In the genomic region with DNA sequence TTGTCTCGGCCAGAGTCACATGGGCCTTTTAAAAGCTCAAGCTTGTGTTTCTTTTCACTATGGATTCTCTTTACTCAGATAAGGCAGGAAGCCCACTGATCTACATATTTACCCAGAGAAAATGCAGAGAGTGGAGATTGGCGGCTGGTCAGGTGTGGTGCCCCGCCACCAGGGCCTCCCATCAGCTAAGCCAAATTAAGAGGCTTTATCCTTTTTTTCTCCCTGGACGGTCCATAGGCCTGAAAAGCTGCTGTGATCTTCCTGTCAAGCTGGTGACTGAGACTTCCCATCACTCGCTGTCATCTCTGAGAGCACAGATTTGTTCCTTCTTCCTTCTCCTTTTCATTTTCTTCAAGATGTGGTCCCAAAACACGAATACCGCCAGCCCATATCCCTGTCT, we compare ENCODE assay signal across 8 cellular contexts. TPM values are rescaled to one million over a fixed set of nuclear protein-coding genes. Genes with fewer than 3 reads are reported as not detected.
DNase-seq lines count a peak whose midpoint lies in the region; ATAC-seq, FAIRE-seq and TF ChIP-seq lines count a peak whose summit lies in the region.

No MANE protein-coding gene starts in this region.

- H3K36me3 Mint-ChIP-seq in activated naive CD4-positive, alpha-beta T cell treated with anti-CD3 and anti-CD28 coated beads, Interleukin-2, amount 50 U/mL, for 24 hours: peaks cover 32% of the 10 kb centered on the region
- H3K36me3 Mint-ChIP-seq in memory B cell: peaks cover 19% of the 10 kb centered on the region

- H3K27ac ChIP-seq in adrenal gland: peak overlapping the region in 3 of 5 donors; percentile 49 to 95 (median 86)
- no peak overlapping the region for H3K27ac ChIP-seq in urinary bladder (ENCODE audit: low read depth)

- H3K9me3 Mint-ChIP-seq in activated naive CD4-positive, alpha-beta T cell treated with anti-CD3 and anti-CD28 coated beads, Interleukin-2, amount 50 U/mL, for 24 hours: no peaks in the 10 kb centered on the region
- no peaks in the 10 kb centered on the region for H3K9me3 Mint-ChIP-seq in memory B cell

- H3K4me3 Mint-ChIP-seq in activated naive CD4-positive, alpha-beta T cell treated with anti-CD3 and anti-CD28 coated beads, Interleukin-2, amount 50 U/mL, for 24 hours: peak overlapping the region; percentile 100
- H3K4me3 Mint-ChIP-seq in memory B cell: peak overlapping the region; percentile 91

- TF ChIP-seq POLR2A in adrenal gland (IDR thresholded peaks at IDR 0.05) (no peak), GM12891 (IDR thresholded peaks at IDR 0.05; ENCODE audit: low read depth, low read length) (no peak)

- DNase-seq in activated naive CD4-positive, alpha-beta T cell (lab: John Stamatoyannopoulos, UW): no peak
- DNase-seq in adrenal gland: peak in 1 of 7 donors; percentile 56
- no peak for DNase-seq in memory B cell (ENCODE audit: low spot score in 2 of 2)
- no peak for DNase-seq in GM12891 (ENCODE audit: insufficient read length, low spot score)
- no peak for DNase-seq in stimulated activated CD4-positive, alpha-beta T cell treated with anti-CD3 and anti-CD28 coated beads, Interleukin-2, amount 100 ng/mL, for 48 hours
- no peak for DNase-seq in GM20000 (ENCODE audit: low spot score)

- peak overlapping the region; percentile 92 for H3K27ac Mint-ChIP-seq in activated naive CD4-positive, alpha-beta T cell treated with anti-CD3 and anti-CD28 coated beads, Interleukin-2, amount 50 U/mL, for 24 hours
- peak overlapping the region; percentile 98 for H3K27ac Mint-ChIP-seq in memory B cell

- H3K4me1 ChIP-seq in adrenal gland (replicated peaks in 1 of 2) (peaks cover 35 to 69% of the 10 kb centered on the region in 2 donors), urinary bladder (ENCODE audit: insufficient read depth) (no peaks in the 10 kb centered on the region)

- ATAC-seq in memory B cell (ENCODE audit: low read depth): no peak

- peaks cover 68% of the 10 kb centered on the region for H3K4me1 Mint-ChIP-seq in activated naive CD4-positive, alpha-beta T cell treated with anti-CD3 and anti-CD28 coated beads, Interleukin-2, amount 50 U/mL, for 24 hours
- peaks cover 46% of the 10 kb centered on the region for H3K4me1 Mint-ChIP-seq in memory B cell

- peak overlapping the region in 2 of 4 donors; percentile 75 to 87 for H3K4me3 ChIP-seq in adrenal gland
- H3K4me3 ChIP-seq in urinary bladder (ENCODE audit: low read depth, low read length): peak overlapping the region; percentile 90

- no peaks in the 10 kb centered on the region for H3K27me3 Mint-ChIP-seq in activated naive CD4-positive, alpha-beta T cell treated with anti-CD3 and anti-CD28 coated beads, Interleukin-2, amount 50 U/mL, for 24 hours
- H3K27me3 Mint-ChIP-seq in memory B cell: no peaks in the 10 kb centered on the region

- H3K36me3 ChIP-seq in adrenal gland (replicated peaks in 1 of 2) (peaks cover 0 to 53% of the 10 kb centered on the region in 2 donors), urinary bladder (ENCODE audit: insufficient read depth) (no peaks in the 10 kb centered on the region)

- WGBS in adrenal gland, 4 donors: 17 to 22% (median 20%) methylated on average over 7 of the region's 7 CpGs
- 31% methylated on average over 7 of the region's 7 CpGs for WGBS in urinary bladder

- intact Hi-C loops in adrenal gland (cut with DNase I): loop anchor here in 1 of 2 donors (5.0 kb wide), 1 partner anchor 53 kb away; no protein-coding TSS in a partner anchor

- H3K9me3 ChIP-seq in adrenal gland (replicated peaks in 1 of 3): no peaks in the 10 kb centered on the region

- no peak for FAIRE-seq in GM12891 (lab: Jason Lieb, UNC)

- no peaks in the 10 kb centered on the region for H3K27me3 ChIP-seq in adrenal gland

- TF ChIP-seq CTCF in adrenal gland (IDR thresholded peaks at IDR 0.05) (no peak), GM20000 (IDR thresholded peaks at IDR 0.05; ENCODE audit: extremely low read depth, missing control alignments) (no peak)

TF ChIP-seq in GM12891, 5 proteins besides CTCF, POLR2A, EP300 and RAD21:
- TF ChIP-seq TAF1 (IDR thresholded peaks at IDR 0.05; ENCODE audit: low read depth, low read length): no peak
- TF ChIP-seq SPI1 (IDR thresholded peaks at IDR 0.05; ENCODE audit: low read depth, low read length): no peak
- no peak for TF ChIP-seq PAX5 (IDR thresholded peaks at IDR 0.05; ENCODE audit: insufficient read depth, low read length, severe bottlenecking)

RNA-seq across cellular contexts. Expression of gene SAFB, which starts 1.9 kb away (rescaled TPM):
- total RNA-seq in adrenal gland (100 to 1,000 TPM in 1 of 8 donors, 10 to 100 TPM in 7; 38.8 to 111 (median 55.5) TPM), urinary bladder (63.3 TPM)
- polyA plus RNA-seq in adrenal gland (100 to 1,000 TPM in 2 of 3 donors, 10 to 100 TPM in 1; 46.4 to 125 (median 111) TPM), urinary bladder (69.3 TPM)
- 52.4 TPM for polyA plus RNA-seq in GM12891 (2012; ENCODE audit: low read depth, missing spikeins)

RNA-seq across cellular contexts. Expression of gene SAFB2, which starts 2.2 kb away (rescaled TPM):
- total RNA-seq in adrenal gland (100 to 1,000 TPM in 2 of 8 donors, 10 to 100 TPM in 6; 27.1 to 157 (median 62.4) TPM), urinary bladder (47.9 TPM)
- polyA plus RNA-seq in adrenal gland (100 to 1,000 TPM in 2 of 3 donors, 10 to 100 TPM in 1; 66.9 to 254 (median 165) TPM), urinary bladder (53.5 TPM)
- polyA plus RNA-seq in GM12891 (2012; ENCODE audit: low read depth, missing spikeins): 33.3 TPM

RNA-seq across cellular contexts. Expression of gene MICOS13, which starts 55.6 kb away (rescaled TPM):
- total RNA-seq in adrenal gland (10 to 100 TPM; 40.2 to 92.8 (median 57.9) TPM), urinary bladder (18.8 TPM)
- polyA plus RNA-seq in adrenal gland (100 to 1,000 TPM in 2 of 3 donors, 10 to 100 TPM in 1; 23.4 to 211 (median 162) TPM), urinary bladder (98.4 TPM)
- 61.8 TPM for polyA plus RNA-seq in GM12891 (2012; ENCODE audit: low read depth, missing spikeins)

RNA-seq across cellular contexts. Expression of gene HSD11B1L, which starts 56.1 kb away (rescaled TPM):
- total RNA-seq in adrenal gland (10 to 100 TPM in 7 of 8 donors, 1 to 10 TPM in 1; 6.3 to 40.5 (median 13.9) TPM), urinary bladder (3.6 TPM)
- polyA plus RNA-seq in adrenal gland (10 to 100 TPM in 2 of 3 donors, 1 to 10 TPM in 1; 3.4 to 33.9 (median 23.7) TPM), urinary bladder (17.5 TPM)
- 2.5 TPM for polyA plus RNA-seq in GM12891 (2012; ENCODE audit: low read depth, missing spikeins)

RNA-seq across cellular contexts. Expression of gene TINCR, which starts 57.0 kb away (rescaled TPM):
- total RNA-seq in adrenal gland (1 to 10 TPM in 2 of 8 donors, under 1 TPM in 3, not detected in 3; 0.22 to 3.0 (median 0.28) TPM), urinary bladder (1.6 TPM)
- polyA plus RNA-seq in adrenal gland (1 to 10 TPM in 1 of 3 donors, under 1 TPM in 2; 0.77 to 1.6 (median 0.99) TPM), urinary bladder (0.85 TPM)
- polyA plus RNA-seq in GM12891 (2012; ENCODE audit: low read depth, missing spikeins): 0.19 TPM
